ENCODE assay signal across 1 cellular context in genomic region chr20:50170549-50171220, GRCh38.
A peak's percentile ranks its signal among the peaks of the same experiment; 100 is the strongest.
TF ChIP-seq lines count a peak whose summit lies in the region.

No MANE protein-coding gene starts in this region.

TF ChIP-seq in HepG2, 621 proteins besides CTCF, POLR2A, EP300 and RAD21 (continued from another document):
- TF ChIP-seq, protein P1, sequence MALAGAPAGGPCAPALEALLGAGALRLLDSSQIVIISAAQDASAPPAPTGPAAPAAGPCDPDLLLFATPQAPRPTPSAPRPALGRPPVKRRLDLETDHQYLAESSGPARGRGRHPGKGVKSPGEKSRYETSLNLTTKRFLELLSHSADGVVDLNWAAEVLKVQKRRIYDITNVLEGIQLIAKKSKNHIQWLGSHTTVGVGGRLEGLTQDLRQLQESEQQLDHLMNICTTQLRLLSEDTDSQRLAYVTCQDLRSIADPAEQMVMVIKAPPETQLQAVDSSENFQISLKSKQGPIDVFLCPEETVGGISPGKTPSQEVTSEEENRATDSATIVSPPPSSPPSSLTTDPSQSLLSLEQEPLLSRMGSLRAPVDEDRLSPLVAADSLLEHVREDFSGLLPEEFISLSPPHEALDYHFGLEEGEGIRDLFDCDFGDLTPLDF (CRISPR knock-in tag; IDR thresholded peaks at IDR 0.05): no peak
- no peak for TF ChIP-seq ATF4 (CRISPR knock-in tag; IDR thresholded peaks at IDR 0.05)
- TF ChIP-seq, protein P2, sequence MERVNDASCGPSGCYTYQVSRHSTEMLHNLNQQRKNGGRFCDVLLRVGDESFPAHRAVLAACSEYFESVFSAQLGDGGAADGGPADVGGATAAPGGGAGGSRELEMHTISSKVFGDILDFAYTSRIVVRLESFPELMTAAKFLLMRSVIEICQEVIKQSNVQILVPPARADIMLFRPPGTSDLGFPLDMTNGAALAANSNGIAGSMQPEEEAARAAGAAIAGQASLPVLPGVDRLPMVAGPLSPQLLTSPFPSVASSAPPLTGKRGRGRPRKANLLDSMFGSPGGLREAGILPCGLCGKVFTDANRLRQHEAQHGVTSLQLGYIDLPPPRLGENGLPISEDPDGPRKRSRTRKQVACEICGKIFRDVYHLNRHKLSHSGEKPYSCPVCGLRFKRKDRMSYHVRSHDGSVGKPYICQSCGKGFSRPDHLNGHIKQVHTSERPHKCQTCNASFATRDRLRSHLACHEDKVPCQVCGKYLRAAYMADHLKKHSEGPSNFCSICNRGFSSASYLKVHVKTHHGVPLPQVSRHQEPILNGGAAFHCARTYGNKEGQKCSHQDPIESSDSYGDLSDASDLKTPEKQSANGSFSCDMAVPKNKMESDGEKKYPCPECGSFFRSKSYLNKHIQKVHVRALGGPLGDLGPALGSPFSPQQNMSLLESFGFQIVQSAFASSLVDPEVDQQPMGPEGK (CRISPR knock-in tag; IDR thresholded peaks at IDR 0.05): no peak
- no peak for TF ChIP-seq MED8 (CRISPR knock-in tag; IDR thresholded peaks at IDR 0.05; ENCODE audit: insufficient replicate concordance)
- TF ChIP-seq, protein P3, sequence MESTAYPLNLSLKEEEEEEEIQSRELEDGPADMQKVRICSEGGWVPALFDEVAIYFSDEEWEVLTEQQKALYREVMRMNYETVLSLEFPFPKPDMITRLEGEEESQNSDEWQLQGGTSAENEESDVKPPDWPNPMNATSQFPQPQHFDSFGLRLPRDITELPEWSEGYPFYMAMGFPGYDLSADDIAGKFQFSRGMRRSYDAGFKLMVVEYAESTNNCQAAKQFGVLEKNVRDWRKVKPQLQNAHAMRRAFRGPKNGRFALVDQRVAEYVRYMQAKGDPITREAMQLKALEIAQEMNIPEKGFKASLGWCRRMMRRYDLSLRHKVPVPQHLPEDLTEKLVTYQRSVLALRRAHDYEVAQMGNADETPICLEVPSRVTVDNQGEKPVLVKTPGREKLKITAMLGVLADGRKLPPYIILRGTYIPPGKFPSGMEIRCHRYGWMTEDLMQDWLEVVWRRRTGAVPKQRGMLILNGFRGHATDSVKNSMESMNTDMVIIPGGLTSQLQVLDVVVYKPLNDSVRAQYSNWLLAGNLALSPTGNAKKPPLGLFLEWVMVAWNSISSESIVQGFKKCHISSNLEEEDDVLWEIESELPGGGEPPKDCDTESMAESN (CRISPR knock-in tag; conservative IDR thresholded peaks at IDR 0.05): no peak
- no peak for TF ChIP-seq NFYB (CRISPR knock-in tag; IDR thresholded peaks at IDR 0.05)
- no peak for TF ChIP-seq ZNF777 (CRISPR knock-in tag; IDR thresholded peaks at IDR 0.05)
- no peak for TF ChIP-seq ZFP36 (IDR thresholded peaks at IDR 0.05; ENCODE audit: borderline replicate concordance, low read depth, low read length, partially characterized antibody)
- TF ChIP-seq SRY (CRISPR knock-in tag; IDR thresholded peaks at IDR 0.05): 0 out of 2 replicates have a peak, but pooled peaks have one; percentile 43
